In genomic region chr1:8456991-8457390, GRCh38 we compare ENCODE assay signal across 17 cellular contexts.
DNase-seq lines count a peak whose midpoint lies in the region; ATAC-seq and TF ChIP-seq lines count a peak whose summit lies in the region.
"Had no signal": no experiment of that assay in that cellular context is flagged by ENCODE, and none has a peak within 500 bp of the region (broad histone marks: within the 10 kb centered on the region; RNA-seq: fewer than 3 reads in every experiment).

No MANE protein-coding gene starts in this region.

- H3K4me1 ChIP-seq in esophagus muscularis mucosa (peaks cover 41 to 72% (median 62%) of the 10 kb centered on the region in 4 donors), neutrophil (ENCODE audit: control insufficient read depth in 1 of 2, insufficient read depth in 1 of 2, low read depth in 1 of 2, low read length in 1 of 2) (peaks cover 14 to 20% of the 10 kb centered on the region in 2 experiments), vagina (peaks cover 65% of the 10 kb centered on the region), tibial artery (peaks cover 0 to 42% (median 17%) of the 10 kb centered on the region in 4 donors), HAP-1 (peaks cover 8% of the 10 kb centered on the region)

- H3K27me3 ChIP-seq in esophagus muscularis mucosa (no peaks in the 10 kb centered on the region), neutrophil (no peaks in the 10 kb centered on the region), vagina (no peaks in the 10 kb centered on the region), tibial artery (no peaks in the 10 kb centered on the region), HAP-1 (ENCODE audit: low read depth) (no peaks in the 10 kb centered on the region)

- peak overlapping the region; percentile 38 for H3K27ac Mint-ChIP-seq in activated naive CD4-positive, alpha-beta T cell treated with anti-CD3 and anti-CD28 coated beads, Interleukin-2, amount 50 U/mL, for 24 hours
- no peak overlapping the region for H3K27ac Mint-ChIP-seq in activated naive CD4-positive, alpha-beta T cell treated with anti-CD3 and anti-CD28 coated beads, Interleukin-2, amount 50 U/mL, for 72 hours
- H3K27ac Mint-ChIP-seq: activated naive CD8-positive, alpha-beta T cell treated with anti-CD3 and anti-CD28 coated beads, Interleukin-2, amount 10 ng/mL, durations not matched to agents 7 days and 5 days; CD8-positive, alpha-beta memory T cell; IgD-negative memory B cell had no signal

- no peak for TF ChIP-seq POLR2A in esophagus muscularis mucosa (IDR thresholded peaks at IDR 0.05; ENCODE audit: low read depth)
- no peak for TF ChIP-seq POLR2A in vagina (IDR thresholded peaks at IDR 0.05)

- H3K27me3 Mint-ChIP-seq in activated naive CD4-positive, alpha-beta T cell treated with anti-CD3 and anti-CD28 coated beads, Interleukin-2, amount 50 U/mL, for 24 hours = no peaks in the 10 kb centered on the region
- H3K27me3 Mint-ChIP-seq: activated naive CD8-positive, alpha-beta T cell treated with anti-CD3 and anti-CD28 coated beads, Interleukin-2, amount 10 ng/mL, durations not matched to agents 7 days and 5 days; CD8-positive, alpha-beta memory T cell; IgD-negative memory B cell had no signal

- peak overlapping the region; percentile 78 to 83 (median 82) for H3K27ac ChIP-seq in esophagus muscularis mucosa (replicated peaks in 1 of 4)
- peak overlapping the region; percentile 70 for H3K27ac ChIP-seq in neutrophil
- H3K27ac ChIP-seq in vagina = peak overlapping the region; percentile 86
- no peak overlapping the region for H3K27ac ChIP-seq in tibial artery
- H3K27ac ChIP-seq: parathyroid adenoma, WERI-Rb-1 had no signal

- intact Hi-C loops in esophagus muscularis mucosa (cut with DNase I) = no loop called here
- intact Hi-C loops in vagina (cut with DNase I) = no loop called here
- intact Hi-C loops in tibial artery (cut with DNase I; ENCODE audit: low total_unique reads) = no loop called here

- 36% methylated on average over 1 of the region's 1 CpG for whole genome bisulfite sequencing in esophagus muscularis mucosa

- H3K4me3 Mint-ChIP-seq in activated naive CD4-positive, alpha-beta T cell treated with anti-CD3 and anti-CD28 coated beads, Interleukin-2, amount 50 U/mL, for 24 hours = no peak overlapping the region
- H3K4me3 Mint-ChIP-seq: activated naive CD8-positive, alpha-beta T cell treated with anti-CD3 and anti-CD28 coated beads, Interleukin-2, amount 10 ng/mL, durations not matched to agents 7 days and 5 days; CD8-positive, alpha-beta memory T cell had no signal

- no peaks in the 10 kb centered on the region for H3K9me3 Mint-ChIP-seq in activated naive CD4-positive, alpha-beta T cell treated with anti-CD3 and anti-CD28 coated beads, Interleukin-2, amount 50 U/mL, for 24 hours
- no peaks in the 10 kb centered on the region for H3K9me3 Mint-ChIP-seq in activated naive CD4-positive, alpha-beta T cell treated with anti-CD3 and anti-CD28 coated beads, Interleukin-2, amount 50 U/mL, for 72 hours
- H3K9me3 Mint-ChIP-seq: activated naive CD8-positive, alpha-beta T cell treated with anti-CD3 and anti-CD28 coated beads, Interleukin-2, amount 10 ng/mL, durations not matched to agents 7 days and 5 days; CD8-positive, alpha-beta memory T cell; IgD-negative memory B cell had no signal

- in situ Hi-C loops in HAP-1 (cut with MboI; ENCODE audit: low sequenced_read_pairs) = no loop called here

- H3K4me3 ChIP-seq in esophagus muscularis mucosa = no peak overlapping the region
- H3K4me3 ChIP-seq in neutrophil (ENCODE audit: low read depth in 1 of 2, low read length in 1 of 2) = no peak overlapping the region
- H3K4me3 ChIP-seq in vagina = no peak overlapping the region
- H3K4me3 ChIP-seq in tibial artery = no peak overlapping the region
- H3K4me3 ChIP-seq in HAP-1 = no peak overlapping the region
- H3K4me3 ChIP-seq: lung had no signal

- H3K4me1 Mint-ChIP-seq in activated naive CD4-positive, alpha-beta T cell treated with anti-CD3 and anti-CD28 coated beads, Interleukin-2, amount 50 U/mL, for 24 hours = peaks cover 55% of the 10 kb centered on the region

- H3K36me3 Mint-ChIP-seq in activated naive CD4-positive, alpha-beta T cell treated with anti-CD3 and anti-CD28 coated beads, Interleukin-2, amount 50 U/mL, for 24 hours = peaks cover 8% of the 10 kb centered on the region
- H3K36me3 Mint-ChIP-seq in activated naive CD4-positive, alpha-beta T cell treated with anti-CD3 and anti-CD28 coated beads, Interleukin-2, amount 50 U/mL, for 72 hours = peaks cover 0 to 5% of the 10 kb centered on the region in 2 donors

- ATAC-seq in activated naive CD4-positive, alpha-beta T cell treated with anti-CD3 and anti-CD28 coated beads, Interleukin-2, amount 50 U/mL, for 72 hours = no peak

- TF ChIP-seq CTCF in esophagus muscularis mucosa (IDR thresholded peaks at IDR 0.05) (no peak), neutrophil (IDR thresholded peaks at IDR 0.05) (no peak), vagina (IDR thresholded peaks at IDR 0.05) (no peak), tibial artery (IDR thresholded peaks at IDR 0.05) (no peak)

- H3K9me3 ChIP-seq in esophagus muscularis mucosa (no peaks in the 10 kb centered on the region), neutrophil (no peaks in the 10 kb centered on the region), vagina (no peaks in the 10 kb centered on the region), tibial artery (no peaks in the 10 kb centered on the region), HAP-1 (no peaks in the 10 kb centered on the region)

- no peak for TF ChIP-seq EP300 in esophagus muscularis mucosa (IDR thresholded peaks at IDR 0.05)

- DNase-seq in activated naive CD4-positive, alpha-beta T cell treated with anti-CD3 and anti-CD28 coated beads, Interleukin-2, amount 50 U/mL, for 72 hours (ENCODE audit: low spot score in 2 of 2) = no peak
- DNase-seq in esophagus muscularis mucosa (ENCODE audit: extremely low spot score) (no peak), vagina (ENCODE audit: extremely low spot score in 2 of 2) (no peak), tibial artery (no peak), HAP-1 (ENCODE audit: low spot score in 2 of 2) (no peak), NCI-H69 (lab: John Stamatoyannopoulos, UW) (no peak)
- DNase-seq: 8988T; activated naive CD8-positive, alpha-beta T cell treated with anti-CD3 and anti-CD28 coated beads, Interleukin-2, amount 10 ng/mL, durations not matched to agents 7 days and 5 days; CD8-positive, alpha-beta memory T cell; NCI-H1105 treated with DMSO at 0.1 percent for 48 hours; stimulated activated CD4-positive, alpha-beta T cell treated with anti-CD3 and anti-CD28 coated beads, Interleukin-15, amount 100 ng/mL, for 24 hours; WERI-Rb-1 had no signal

- H3K36me3 ChIP-seq in esophagus muscularis mucosa = no peaks in the 10 kb centered on the region
- no peaks in the 10 kb centered on the region for H3K36me3 ChIP-seq in neutrophil
- no peaks in the 10 kb centered on the region for H3K36me3 ChIP-seq in vagina
- no peaks in the 10 kb centered on the region for H3K36me3 ChIP-seq in tibial artery
- no peaks in the 10 kb centered on the region for H3K36me3 ChIP-seq in HAP-1 (replicated peaks)

Comparison
In these comparisons a context has a peak if more than half of its experiments do, and no peak if none do; other contexts are left out.
1. H3K27ac ChIP-seq: peak in esophagus muscularis mucosa (4 of 4), neutrophil (single experiment) and vagina (single experiment); none in tibial artery (0 of 2).